ENCODE assay signal across 8 cellular contexts in the genomic region with DNA sequence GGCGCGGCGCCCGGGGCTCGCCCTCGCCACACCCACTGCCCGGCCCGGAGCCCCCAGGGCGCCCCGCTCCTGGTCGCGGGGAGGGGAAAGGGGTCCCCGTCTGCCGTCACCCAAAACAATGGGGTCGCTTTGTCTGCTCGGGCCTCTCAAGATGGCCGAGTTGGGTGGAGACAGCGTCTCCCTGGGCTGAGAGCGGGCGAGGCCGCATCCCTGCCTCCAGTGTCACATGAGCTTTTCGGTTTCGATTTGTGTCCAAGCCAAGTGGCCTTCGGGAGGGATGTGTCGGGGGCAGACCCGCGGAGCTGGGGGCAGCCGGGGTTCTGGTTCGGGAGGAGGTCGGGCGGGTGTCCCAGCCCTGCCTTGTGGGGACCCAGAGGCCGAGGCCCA. TPM values are rescaled to one million over a fixed set of nuclear protein-coding genes. Genes with fewer than 3 reads are reported as not detected.
DNase-seq lines count a peak whose midpoint lies in the region; ATAC-seq and TF ChIP-seq lines count a peak whose summit lies in the region.

No MANE protein-coding gene starts in this region.

- 0 out of 3 replicates have a peak overlapping the region, but pooled peaks have one; percentile 21 for H2BK15ac ChIP-seq in IMR-90 (ENCODE audit: low read depth, low read length)

- H3K27ac ChIP-seq in IMR-90 (ENCODE audit: insufficient read depth, low read length): peak overlapping the region; percentile 95
- H3K27ac ChIP-seq in SU-DHL-6 (ENCODE audit: low read depth, low read length): peak overlapping the region; percentile 52; the same call in 1 of the 2 replicates
- peak overlapping the region; percentile 96 for H3K27ac ChIP-seq in psoas muscle

- no peaks in the 10 kb centered on the region for H3K9me2 ChIP-seq in SU-DHL-6 (replicated peaks; ENCODE audit: insufficient read depth, low read length)

- H3K4ac ChIP-seq in IMR-90 (ENCODE audit: low read depth, low read length): peak overlapping the region; percentile 74

- H3K14ac ChIP-seq in IMR-90 (replicated peaks; ENCODE audit: low read depth, low read length): peak overlapping the region; percentile 94

- H3K4me1 ChIP-seq in IMR-90 (ENCODE audit: control insufficient read depth, insufficient read depth, low read length): peaks cover 11% of the 10 kb centered on the region
- H3K4me1 ChIP-seq in psoas muscle: peaks cover 32% of the 10 kb centered on the region

- H3F3A ChIP-seq in SU-DHL-6 (ENCODE audit: insufficient read depth): peaks cover 4% of the 10 kb centered on the region; the same call in 1 of the 2 replicates

- peaks cover 49% of the 10 kb centered on the region for H3K79me2 ChIP-seq in SU-DHL-6 (ENCODE audit: insufficient read depth, low read length)

- in situ Hi-C loops in IMR-90 (cut with MboI; ENCODE audit: low sequenced_read_pairs): loop anchor here (25.0 kb wide), 1 partner anchor 347 kb away; the partner anchor contains the start of genes MOK and ZNF839

- peaks cover 0 to 49% of the 10 kb centered on the region in 2 experiments; a peak in 3 of 4 replicates for H3K79me1 ChIP-seq in IMR-90 (ENCODE audit: low read depth in 1 of 2, low read length in 2 of 2)

- POLR2A ChIA-PET in IMR-90 (lab: Charles Lee; ENCODE audit: unreplicated experiment): no interaction called here

- no peak overlapping the region for H2BK120ac ChIP-seq in IMR-90 (ENCODE audit: low read depth, low read length)

- peaks cover 8% of the 10 kb centered on the region for H3K36me3 ChIP-seq in IMR-90 (ENCODE audit: control insufficient read depth, insufficient read depth, low read length)
- no peaks in the 10 kb centered on the region for H3K36me3 ChIP-seq in SU-DHL-6 (ENCODE audit: low read length)
- H3K36me3 ChIP-seq in psoas muscle (ENCODE audit: insufficient read depth in 1 of 2, low read depth in 1 of 2): peaks cover 0 to 6% of the 10 kb centered on the region in 2 donors

- intact Hi-C loops in IMR-90 (cut with micrococcal nuclease) (no loop called here), left ventricle myocardium superior (cut with micrococcal nuclease) (no loop called here), psoas muscle (cut with DNase I) (loop anchor here (10.0 kb wide), 2 partner anchors 260 to 350 kb away; partner anchors contain the start of gene ZNF839 (in 2 of the 2))

- peaks cover 16% of the 10 kb centered on the region for H3K9me1 ChIP-seq in IMR-90 (ENCODE audit: insufficient read depth, low read length)

- H4K20me1 ChIP-seq in IMR-90 (ENCODE audit: insufficient read depth, low read length) (peaks cover 40% of the 10 kb centered on the region), SU-DHL-6 (ENCODE audit: low read depth, low read length) (peaks cover 11% of the 10 kb centered on the region)

- peak overlapping the region; percentile 92 for H2AFZ ChIP-seq in IMR-90 (replicated peaks; ENCODE audit: low read length, poor library complexity)
- H2AFZ ChIP-seq in SU-DHL-6 (ENCODE audit: low read depth, low read length, severe bottlenecking): no peak overlapping the region

- DNase-seq in Daoy (ENCODE audit: low read depth) (peak; percentile 81), IMR-90 (peak; percentile 57), amniotic epithelial cell (ENCODE audit: low read depth) (peak; percentile 41), left ventricle myocardium superior (peak; percentile 82), psoas muscle (peak; percentile 68 to 82), NCI-H2029 (lab: John Stamatoyannopoulos, UW) (no peak)

- TF ChIP-seq RAD21 in IMR-90 (IDR thresholded peaks at IDR 0.05; ENCODE audit: low read length): no peak

- H4K5ac ChIP-seq in IMR-90 (ENCODE audit: low read depth, low read length): no peak overlapping the region; the same call in 1 of the 2 replicates

- H3K4me2 ChIP-seq in IMR-90 (ENCODE audit: low read depth, low read length) (peak overlapping the region; percentile 100), SU-DHL-6 (ENCODE audit: low read depth, low read length, poor library complexity, severe bottlenecking) (peak overlapping the region; percentile 59)

- no peak for TF ChIP-seq CTCF in IMR-90 (conservative IDR thresholded peaks at IDR 0.05; ENCODE audit: low read depth, low read length)
- no peak for TF ChIP-seq CTCF in SU-DHL-6 (IDR thresholded peaks at IDR 0.05; ENCODE audit: insufficient read depth, low read length, poor library complexity, severe bottlenecking)
- no peak for TF ChIP-seq CTCF in psoas muscle (IDR thresholded peaks at IDR 0.05)

- H3K27me3 ChIP-seq in IMR-90 (ENCODE audit: control insufficient read depth, insufficient read depth, low read length) (no peaks in the 10 kb centered on the region), SU-DHL-6 (ENCODE audit: low read length) (no peaks in the 10 kb centered on the region), psoas muscle (ENCODE audit: insufficient read depth in 3 of 3, low read length in 2 of 3) (no peaks in the 10 kb centered on the region)

- BruUV-seq in IMR-90 (replicated peaks; lab: Mats Ljungman, UMichigan): no TSS peak

- H4K8ac ChIP-seq in IMR-90 (ENCODE audit: low read depth in 2 of 2, low read length in 2 of 2): peak overlapping the region; percentile 23 to 52; a peak in 3 of 4 replicates

- peak overlapping the region; percentile 96 for H2AK9ac ChIP-seq in IMR-90 (replicated peaks; ENCODE audit: low read depth, low read length, poor library complexity)

- ATAC-seq in GM21526 (IDR thresholded peaks at IDR 0.05; ENCODE audit: low FRiP score, unreplicated experiment) (peak; percentile 26), IMR-90 (ENCODE audit: low read depth) (peak; percentile 33), left ventricle myocardium superior (peak; percentile 52), psoas muscle (peak; percentile 20 to 49 (median 38))

- peak overlapping the region; percentile 37; the same call in 1 of the 2 replicates for H3K56ac ChIP-seq in IMR-90 (ENCODE audit: extremely low read depth, insufficient read depth, low read length)

- no peak for TF ChIP-seq POLR2A in IMR-90 (IDR thresholded peaks at IDR 0.05; ENCODE audit: low read depth, low read length)

- peak overlapping the region; percentile 4; the same call in 1 of the 2 replicates for H3K18ac ChIP-seq in IMR-90 (ENCODE audit: low read depth, low read length)

- no peaks in the 10 kb centered on the region for H3K9me3 ChIP-seq in IMR-90 (ENCODE audit: control insufficient read depth, insufficient read depth, low read length)
- no peaks in the 10 kb centered on the region for H3K9me3 ChIP-seq in SU-DHL-6 (ENCODE audit: insufficient read depth, low read length)
- no peaks in the 10 kb centered on the region for H3K9me3 ChIP-seq in psoas muscle

- H2AK5ac ChIP-seq in IMR-90 (ENCODE audit: low read depth, low read length): peak overlapping the region; percentile 66

- 2% methylated on average over 18 of the region's 32 CpGs; no CpG with 5 or more reads in 1 of the 2 experiments for WGBS in IMR-90 (ENCODE audit: extremely low coverage in 2 of 2, insufficient read length in 1 of 2), 2 experiments
- 0 to 1% (median 1%) methylated on average over 24 to 32 of the region's 32 CpGs for WGBS in psoas muscle, 3 donors

- H3K4me3 ChIP-seq in IMR-90 (ENCODE audit: insufficient read depth, low read depth, low read length): peak overlapping the region; percentile 99
- H3K4me3 ChIP-seq in SU-DHL-6 (ENCODE audit: insufficient read depth, low read length, poor library complexity, severe bottlenecking): peak overlapping the region; percentile 82
- H3K4me3 ChIP-seq in psoas muscle: peak overlapping the region; percentile 98

- H3K23ac ChIP-seq in IMR-90 (ENCODE audit: low read depth, low read length): peak overlapping the region; percentile 97

- H3K9ac ChIP-seq in IMR-90 (ENCODE audit: low read depth, low read length) (peak overlapping the region; percentile 91), SU-DHL-6 (ENCODE audit: low read length) (peak overlapping the region; percentile 91)

- no peak overlapping the region for H2BK20ac ChIP-seq in IMR-90 (ENCODE audit: low read depth, low read length)

- H2BK5ac ChIP-seq in IMR-90 (ENCODE audit: low read depth, low read length, poor library complexity, severe bottlenecking): peak overlapping the region; percentile 84

- dilution Hi-C loops in IMR-90 (cut with HindIII; ENCODE audit: low sequenced_read_pairs, unreplicated experiment): no loop called here

- CTCF ChIA-PET in IMR-90 (lab: Yijun Ruan, JAX): no interaction called here

- peak overlapping the region; percentile 38; the same call in 1 of the 2 replicates for H4K91ac ChIP-seq in IMR-90 (ENCODE audit: insufficient read depth, low read depth, low read length)

TF ChIP-seq in IMR-90, 13 proteins besides CTCF, POLR2A, EP300 and RAD21:
- TF ChIP-seq MAFK (IDR thresholded peaks at IDR 0.05; ENCODE audit: low read depth, low read length): no peak
- TF ChIP-seq NFE2L2 (IDR thresholded peaks at IDR 0.05; ENCODE audit: low read depth, low read length): no peak
- TF ChIP-seq MAZ (IDR thresholded peaks at IDR 0.05; ENCODE audit: borderline replicate concordance, low read depth, low read length): no peak
- TF ChIP-seq USF2 (IDR thresholded peaks at IDR 0.05; ENCODE audit: low read depth, low read length): peak; percentile 54
- TF ChIP-seq, protein P1, sequence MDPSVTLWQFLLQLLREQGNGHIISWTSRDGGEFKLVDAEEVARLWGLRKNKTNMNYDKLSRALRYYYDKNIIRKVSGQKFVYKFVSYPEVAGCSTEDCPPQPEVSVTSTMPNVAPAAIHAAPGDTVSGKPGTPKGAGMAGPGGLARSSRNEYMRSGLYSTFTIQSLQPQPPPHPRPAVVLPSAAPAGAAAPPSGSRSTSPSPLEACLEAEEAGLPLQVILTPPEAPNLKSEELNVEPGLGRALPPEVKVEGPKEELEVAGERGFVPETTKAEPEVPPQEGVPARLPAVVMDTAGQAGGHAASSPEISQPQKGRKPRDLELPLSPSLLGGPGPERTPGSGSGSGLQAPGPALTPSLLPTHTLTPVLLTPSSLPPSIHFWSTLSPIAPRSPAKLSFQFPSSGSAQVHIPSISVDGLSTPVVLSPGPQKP (IDR thresholded peaks at IDR 0.05; ENCODE audit: borderline replicate concordance, low read depth, low read length): no peak
- TF ChIP-seq RFX5 (IDR thresholded peaks at IDR 0.05; ENCODE audit: low read depth, low read length): no peak
TF ChIP-seq in IMR-90: peak in this region for 1.

RNA-seq across cellular contexts. Expression of gene DYNC1H1, which starts 0.8 kb away (rescaled TPM):
- total RNA-seq in Daoy (2014; rRNA removed; shearing (Covaris generic)): 219 and 264 TPM in 2 replicates
- 612 and 670 TPM in 2 replicates for total RNA-seq in IMR-90 (2012; rRNA removed)
- 221 and 240 TPM in 2 replicates for polyA plus RNA-seq in IMR-90 (2012; rRNA removed)
- 167 and 240 TPM in 2 replicates for polyA plus RNA-seq in IMR-90 (2012; cell fraction: cytosol; rRNA removed)
- polyA plus RNA-seq in IMR-90 (2012; cell fraction: nucleus; rRNA removed; ENCODE audit: low replicate concordance): 278 and 585 TPM in 2 replicates
- 387 TPM for total RNA-seq in left ventricle myocardium superior
- 100 to 1,000 TPM; 332 to 634 (median 549) TPM for total RNA-seq in psoas muscle
- 100 to 1,000 TPM; 117 to 306 (median 228) TPM for polyA plus RNA-seq in psoas muscle

Comparison
In these comparisons a context has a peak if more than half of its experiments do, and no peak if none do; other contexts are left out.
1. intact Hi-C loops: an anchor here in psoas muscle (10.0 kb wide); none called in IMR-90 and left ventricle myocardium superior.